ENCODE assay signal across 11 cellular contexts in the genomic region with DNA sequence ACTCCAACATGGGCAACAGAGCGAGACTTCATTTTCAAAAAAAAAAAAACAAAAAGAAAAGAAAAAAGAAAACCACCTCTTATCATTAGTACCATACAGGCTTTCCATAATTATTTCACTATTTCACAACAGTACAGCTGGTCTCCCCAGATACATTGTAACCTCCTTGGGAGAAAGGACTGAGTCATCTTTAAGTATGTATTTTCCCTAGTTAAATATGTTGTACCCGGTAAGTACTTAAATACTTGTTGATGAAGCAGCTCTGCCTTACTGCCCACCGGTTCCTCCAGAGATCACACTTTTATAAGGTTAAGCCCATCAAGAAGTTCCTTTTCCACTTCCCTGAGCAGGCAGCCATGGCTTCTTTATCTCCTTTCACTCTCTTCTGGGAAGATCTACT.
DNase-seq lines count a peak whose midpoint lies in the region; ATAC-seq and TF ChIP-seq lines count a peak whose summit lies in the region.
"Had no signal": no experiment of that assay in that cellular context is flagged by ENCODE, and none has a peak within 500 bp of the region (broad histone marks: within the 10 kb centered on the region; RNA-seq: fewer than 3 reads in every experiment).

No MANE protein-coding gene starts in this region.

- in situ Hi-C loops in astrocyte of the spinal cord (cut with HindIII; ENCODE audit: low sequenced_read_pairs) = no loop called here

- ATAC-seq in GM21390 (IDR thresholded peaks at IDR 0.05; ENCODE audit: unreplicated experiment) (peak; percentile 3), HG03442 (IDR thresholded peaks at IDR 0.05; ENCODE audit: unreplicated experiment) (peak; percentile 1)
- ATAC-seq: psoas muscle had no signal

- TF ChIP-seq CTCF in astrocyte of the spinal cord (IDR thresholded peaks at IDR 0.05; ENCODE audit: low read depth, low read length) (no peak), lower leg skin (IDR thresholded peaks at IDR 0.05) (no peak), coronary artery (IDR thresholded peaks at IDR 0.05) (no peak)

- DNase-seq in astrocyte of the spinal cord (ENCODE audit: low read depth, low spot score) = peak; percentile 28
- DNase-seq in renal cortical epithelial cell (ENCODE audit: low read depth) = peak; percentile 46
- no peak for DNase-seq in NCI-H2227 (lab: John Stamatoyannopoulos, UW; ENCODE audit: unreplicated experiment)
- DNase-seq in lower leg skin (ENCODE audit: low spot score in 2 of 2) = no peak
- no peak for DNase-seq in coronary artery (ENCODE audit: low spot score)
- DNase-seq: activated CD4-positive, alpha-beta T cell treated with anti-CD3 and anti-CD28 coated beads, Interleukin-2, amount 10 ng/mL, durations not matched to agents 24 days and 14 days; amniotic stem cell; NCI-H2171 treated with DMSO at 0.1 percent for 48 hours; psoas muscle had no signal

- H3K4me3 ChIP-seq in astrocyte of the spinal cord (ENCODE audit: low read depth, low read length) (no peak overlapping the region), lower leg skin (ENCODE audit: low read depth, poor library complexity, severe bottlenecking) (no peak overlapping the region), coronary artery (no peak overlapping the region)
- H3K4me3 ChIP-seq: psoas muscle had no signal

- WGBS in lower leg skin, 2 donors = 90 to 91% methylated on average over 3 of the region's 3 CpGs

- intact Hi-C loops in lower leg skin (cut with DNase I; ENCODE audit: low total_unique reads) = no loop called here

- no peak for TF ChIP-seq POLR2A in lower leg skin (IDR thresholded peaks at IDR 0.05)

- no peak overlapping the region for H3K27ac ChIP-seq in coronary artery
- H3K27ac ChIP-seq: psoas muscle had no signal

Comparison
In these comparisons a context has a peak if more than half of its experiments do, and no peak if none do; other contexts are left out.
1. DNase-seq: peak in astrocyte of the spinal cord (single experiment) and renal cortical epithelial cell (single experiment); none in NCI-H2227 (single experiment), lower leg skin (0 of 2) and coronary artery (single experiment).